Comparison of ENCODE assay signal across 8 cellular contexts in genomic region chr19:21603431-21604153, GRCh38.
DNase-seq lines count a peak whose midpoint lies in the region; ATAC-seq and TF ChIP-seq lines count a peak whose summit lies in the region.

No MANE protein-coding gene starts in this region.

- H3K27ac ChIP-seq in RWPE2 (ENCODE audit: poor library complexity, severe bottlenecking) = no peak overlapping the region
- peak overlapping the region in 3 of 4 donors; percentile 28 to 88 (median 73) for H3K27ac ChIP-seq in esophagus squamous epithelium
- H3K27ac ChIP-seq in parathyroid adenoma = peak overlapping the region; percentile 82

- H3K4me3 ChIP-seq in RWPE2 (ENCODE audit: severe bottlenecking) (no peak overlapping the region), esophagus squamous epithelium (peak overlapping the region; percentile 29 to 57 (median 50)), parathyroid adenoma (ENCODE audit: low read depth, low read length) (peak overlapping the region; percentile 50)

- no peak overlapping the region for H3K4me3 Mint-ChIP-seq in activated CD8-positive, alpha-beta memory T cell treated with anti-CD3 and anti-CD28 coated beads, Interleukin-2, amount 10 ng/mL, durations not matched to agents 7 days and 5 days

- no peaks in the 10 kb centered on the region for H3K27me3 ChIP-seq in RWPE2 (ENCODE audit: insufficient read depth, poor library complexity, severe bottlenecking)
- no peaks in the 10 kb centered on the region for H3K27me3 ChIP-seq in esophagus squamous epithelium
- no peaks in the 10 kb centered on the region for H3K27me3 ChIP-seq in parathyroid adenoma (ENCODE audit: control insufficient read depth, insufficient read depth, low read length)

- TF ChIP-seq CTCF in RWPE2 (IDR thresholded peaks at IDR 0.05; ENCODE audit: poor library complexity, severe bottlenecking) (no peak), esophagus squamous epithelium (IDR thresholded peaks at IDR 0.05) (no peak), parathyroid adenoma (IDR thresholded peaks at IDR 0.05) (no peak), GM13976 (IDR thresholded peaks at IDR 0.05; ENCODE audit: borderline replicate concordance, control extremely low read depth, extremely low read depth, insufficient read depth, missing control alignments) (no peak)

- no peak overlapping the region for H3K27ac Mint-ChIP-seq in activated CD8-positive, alpha-beta memory T cell treated with anti-CD3 and anti-CD28 coated beads, Interleukin-2, amount 10 ng/mL, durations not matched to agents 7 days and 5 days

- in situ Hi-C loops in GM13976 (cut with MboI; ENCODE audit: low sequenced_read_pairs, unreplicated experiment) = no loop called here

- peak overlapping the region; percentile 91 for H2AFZ ChIP-seq in parathyroid adenoma

- 55 to 58% methylated on average over 6 to 7 of the region's 7 CpGs for WGBS in esophagus squamous epithelium, 2 donors

- H3K36me3 ChIP-seq in RWPE2 (ENCODE audit: low read depth) (no peaks in the 10 kb centered on the region), esophagus squamous epithelium (no peaks in the 10 kb centered on the region), parathyroid adenoma (ENCODE audit: control insufficient read depth, insufficient read depth, low read length) (no peaks in the 10 kb centered on the region)

- no peaks in the 10 kb centered on the region for H3K27me3 Mint-ChIP-seq in activated CD8-positive, alpha-beta memory T cell treated with anti-CD3 and anti-CD28 coated beads, Interleukin-2, amount 10 ng/mL, durations not matched to agents 7 days and 5 days

- H3K36me3 Mint-ChIP-seq in activated CD8-positive, alpha-beta memory T cell treated with anti-CD3 and anti-CD28 coated beads, Interleukin-2, amount 10 ng/mL, durations not matched to agents 7 days and 5 days = peaks cover 4% of the 10 kb centered on the region

- intact Hi-C loops in esophagus squamous epithelium (cut with DNase I) = no loop called here

- H3K9me3 Mint-ChIP-seq in activated CD8-positive, alpha-beta memory T cell treated with anti-CD3 and anti-CD28 coated beads, Interleukin-2, amount 10 ng/mL, durations not matched to agents 7 days and 5 days (ENCODE audit: low read depth) = peaks cover 3% of the 10 kb centered on the region

- H3K4me1 Mint-ChIP-seq in activated CD8-positive, alpha-beta memory T cell treated with anti-CD3 and anti-CD28 coated beads, Interleukin-2, amount 10 ng/mL, durations not matched to agents 7 days and 5 days = peaks cover 12% of the 10 kb centered on the region

- ATAC-seq in RWPE2 (ENCODE audit: low read depth) = peak; percentile 36
- ATAC-seq in activated CD8-positive, alpha-beta memory T cell treated with anti-CD3 and anti-CD28 coated beads, Interleukin-2, amount 10 ng/mL, durations not matched to agents 7 days and 5 days = no peak

- TF ChIP-seq POLR2A in esophagus squamous epithelium (IDR thresholded peaks at IDR 0.05) = no peak

- H3K79me2 ChIP-seq in parathyroid adenoma = no peaks in the 10 kb centered on the region

- H3K9me3 ChIP-seq in RWPE2 (ENCODE audit: severe bottlenecking) (peaks cover 2% of the 10 kb centered on the region), esophagus squamous epithelium (peaks cover 0 to 5% (median 0%) of the 10 kb centered on the region in 3 donors), parathyroid adenoma (ENCODE audit: control insufficient read depth, low read length) (no peaks in the 10 kb centered on the region)

- DNase-seq in EH (ENCODE audit: low read depth) = peak; percentile 11
- no peak for DNase-seq in RWPE2 (ENCODE audit: low spot score)
- no peak for DNase-seq in esophagus squamous epithelium (lab: John Stamatoyannopoulos, UW)
- DNase-seq in GM13976 (ENCODE audit: low spot score) = no peak
- DNase-seq in NOMO-1 (lab: John Stamatoyannopoulos, UW; ENCODE audit: unreplicated experiment in 2 of 2) = no peak
- no peak for DNase-seq in activated effector memory CD4-positive, alpha-beta T cell treated with Interleukin-2 at 50 U/mL for 16 hours
- no peak for DNase-seq in activated CD8-positive, alpha-beta memory T cell treated with anti-CD3 and anti-CD28 coated beads, Interleukin-2, amount 10 ng/mL, durations not matched to agents 7 days and 5 days

- peak overlapping the region; percentile 83 for H3K4me2 ChIP-seq in parathyroid adenoma (ENCODE audit: low read length)

- CTCF ChIA-PET in activated CD8-positive, alpha-beta memory T cell treated with anti-CD3 and anti-CD28 coated beads, Interleukin-2, amount 10 ng/mL, durations not matched to agents 7 days and 5 days (lab: Charles Lee) = no interaction called here

- H3K9ac ChIP-seq in parathyroid adenoma = no peak overlapping the region

- H3K4me1 ChIP-seq in RWPE2 (ENCODE audit: insufficient read depth, poor library complexity, severe bottlenecking) (no peaks in the 10 kb centered on the region), esophagus squamous epithelium (peaks cover 0 to 25% (median 0%) of the 10 kb centered on the region in 3 donors), parathyroid adenoma (peaks cover 22% of the 10 kb centered on the region)
